In genomic region chr17:68247445-68248198, GRCh38 we compare ENCODE assay signal across 1 cellular context.
A peak's percentile ranks its signal among the peaks of the same experiment; 100 is the strongest.
TF ChIP-seq lines count a peak whose summit lies in the region.

A gene with protein sequence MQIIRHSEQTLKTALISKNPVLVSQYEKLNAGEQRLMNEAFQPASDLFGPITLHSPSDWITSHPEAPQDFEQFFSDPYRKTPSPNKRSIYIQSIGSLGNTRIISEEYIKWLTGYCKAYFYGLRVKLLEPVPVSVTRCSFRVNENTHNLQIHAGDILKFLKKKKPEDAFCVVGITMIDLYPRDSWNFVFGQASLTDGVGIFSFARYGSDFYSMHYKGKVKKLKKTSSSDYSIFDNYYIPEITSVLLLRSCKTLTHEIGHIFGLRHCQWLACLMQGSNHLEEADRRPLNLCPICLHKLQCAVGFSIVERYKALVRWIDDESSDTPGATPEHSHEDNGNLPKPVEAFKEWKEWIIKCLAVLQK (plus strand): TSS chr17:68248043. CDS start chr17:68250188, 2,145 bp downstream.

TF ChIP-seq in K562, 482 proteins besides CTCF, POLR2A, EP300 and RAD21 (continued from another document and continues in another):
- TF ChIP-seq, protein P1, sequence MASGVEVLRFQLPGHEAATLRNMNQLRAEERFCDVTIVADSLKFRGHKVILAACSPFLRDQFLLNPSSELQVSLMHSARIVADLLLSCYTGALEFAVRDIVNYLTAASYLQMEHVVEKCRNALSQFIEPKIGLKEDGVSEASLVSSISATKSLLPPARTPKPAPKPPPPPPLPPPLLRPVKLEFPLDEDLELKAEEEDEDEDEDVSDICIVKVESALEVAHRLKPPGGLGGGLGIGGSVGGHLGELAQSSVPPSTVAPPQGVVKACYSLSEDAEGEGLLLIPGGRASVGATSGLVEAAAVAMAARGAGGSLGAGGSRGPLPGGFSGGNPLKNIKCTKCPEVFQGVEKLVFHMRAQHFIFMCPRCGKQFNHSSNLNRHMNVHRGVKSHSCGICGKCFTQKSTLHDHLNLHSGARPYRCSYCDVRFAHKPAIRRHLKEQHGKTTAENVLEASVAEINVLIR (CRISPR knock-in tag; IDR thresholded peaks at IDR 0.05) = 0 out of 2 replicates have a peak, but pooled peaks have one; percentile 14
- TF ChIP-seq BRCA1 (IDR thresholded peaks at IDR 0.05) (no peak), BRCA1 (CRISPR knock-in tag; IDR thresholded peaks at IDR 0.05) (no peak), SIN3B (IDR thresholded peaks at IDR 0.05; ENCODE audit: low read depth) (peak; percentile 29; the same call in 1 of the 2 replicates), WHSC1 (IDR thresholded peaks at IDR 0.05; ENCODE audit: low read length) (no peak), SMARCA5 (IDR thresholded peaks at IDR 0.05) (no peak), GTF2B (IDR thresholded peaks at IDR 0.05; ENCODE audit: extremely low read depth, insufficient read length) (no peak), SMAD2 (IDR thresholded peaks at IDR 0.05; ENCODE audit: low read depth, low read length) (no peak), MCM2 (IDR thresholded peaks at IDR 0.05; ENCODE audit: low read depth) (no peak), ZNF644 (tag; IDR thresholded peaks at IDR 0.05; ENCODE audit: low read depth) (no peak), STAT5B (CRISPR knock-in tag; IDR thresholded peaks at IDR 0.05) (no peak), MTF1 (CRISPR knock-in tag; IDR thresholded peaks at IDR 0.05; ENCODE audit: borderline replicate concordance) (no peak), KLF6 (CRISPR knock-in tag; IDR thresholded peaks at IDR 0.05; ENCODE audit: borderline replicate concordance) (no peak), ELF2 (CRISPR knock-in tag; IDR thresholded peaks at IDR 0.05) (no peak), ZNF431 (CRISPR knock-in tag; IDR thresholded peaks at IDR 0.05) (peak; percentile 64; the same call in 1 of the 2 replicates), ILK (tag; IDR thresholded peaks at IDR 0.05; ENCODE audit: borderline replicate concordance, low read depth) (no peak), GATAD2B (IDR thresholded peaks at IDR 0.05; ENCODE audit: borderline replicate concordance) (peak; percentile 48; the same call in 1 of the 2 replicates), ZNF436 (CRISPR knock-in tag; IDR thresholded peaks at IDR 0.05) (no peak), E2F1 (CRISPR knock-in tag; IDR thresholded peaks at IDR 0.05) (no peak), ATF4 (CRISPR knock-in tag; IDR thresholded peaks at IDR 0.05) (no peak), BCOR (IDR thresholded peaks at IDR 0.05) (0 out of 2 replicates have a peak, but pooled peaks have one; percentile 6), LCOR (CRISPR knock-in tag; IDR thresholded peaks at IDR 0.05) (peak; percentile 57; the same call in 1 of the 2 replicates), BRD9 (IDR thresholded peaks at IDR 0.05; ENCODE audit: low read depth, partially characterized antibody) (no peak), ZNF232 (CRISPR knock-in tag; IDR thresholded peaks at IDR 0.05) (0 out of 2 replicates have a peak, but pooled peaks have one; percentile 66), MEIS2 (IDR thresholded peaks at IDR 0.05; ENCODE audit: partially characterized antibody) (peak; percentile 94), SAP30 (IDR thresholded peaks at IDR 0.05; ENCODE audit: borderline replicate concordance, insufficient read depth, low read depth, low read length, poor library complexity, severe bottlenecking) (no peak), HNRNPLL (IDR thresholded peaks at IDR 0.05; ENCODE audit: low read depth, low read length, poor library complexity, severe bottlenecking) (peak; percentile 82), ZNF592 (IDR thresholded peaks at IDR 0.05) (peak; percentile 80; the same call in 1 of the 2 replicates), ZNF668 (CRISPR knock-in tag; IDR thresholded peaks at IDR 0.05) (no peak), TAF7 (tag; IDR thresholded peaks at IDR 0.05) (peak; percentile 52; the same call in 1 of the 2 replicates), SMARCC2 (IDR thresholded peaks at IDR 0.05; ENCODE audit: low read depth) (no peak)
- TF ChIP-seq, protein P2, sequence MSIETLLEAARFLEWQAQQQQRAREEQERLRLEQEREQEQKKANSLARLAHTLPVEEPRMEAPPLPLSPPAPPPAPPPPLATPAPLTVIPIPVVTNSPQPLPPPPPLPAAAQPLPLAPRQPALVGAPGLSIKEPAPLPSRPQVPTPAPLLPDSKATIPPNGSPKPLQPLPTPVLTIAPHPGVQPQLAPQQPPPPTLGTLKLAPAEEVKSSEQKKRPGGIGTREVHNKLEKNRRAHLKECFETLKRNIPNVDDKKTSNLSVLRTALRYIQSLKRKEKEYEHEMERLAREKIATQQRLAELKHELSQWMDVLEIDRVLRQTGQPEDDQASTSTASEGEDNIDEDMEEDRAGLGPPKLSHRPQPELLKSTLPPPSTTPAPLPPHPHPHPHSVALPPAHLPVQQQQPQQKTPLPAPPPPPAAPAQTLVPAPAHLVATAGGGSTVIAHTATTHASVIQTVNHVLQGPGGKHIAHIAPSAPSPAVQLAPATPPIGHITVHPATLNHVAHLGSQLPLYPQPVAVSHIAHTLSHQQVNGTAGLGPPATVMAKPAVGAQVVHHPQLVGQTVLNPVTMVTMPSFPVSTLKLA (conservative IDR thresholded peaks at IDR 0.05) = peak; percentile 77 to 91
- TF ChIP-seq, protein P3, sequence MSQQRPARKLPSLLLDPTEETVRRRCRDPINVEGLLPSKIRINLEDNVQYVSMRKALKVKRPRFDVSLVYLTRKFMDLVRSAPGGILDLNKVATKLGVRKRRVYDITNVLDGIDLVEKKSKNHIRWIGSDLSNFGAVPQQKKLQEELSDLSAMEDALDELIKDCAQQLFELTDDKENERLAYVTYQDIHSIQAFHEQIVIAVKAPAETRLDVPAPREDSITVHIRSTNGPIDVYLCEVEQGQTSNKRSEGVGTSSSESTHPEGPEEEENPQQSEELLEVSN (IDR thresholded peaks at IDR 0.05; ENCODE audit: borderline replicate concordance in 1 of 2, extremely low read depth in 1 of 2, insufficient read depth in 1 of 2, insufficient read length in 1 of 2, low read depth in 1 of 2, low read length in 1 of 2, poor library complexity in 1 of 2, severe bottlenecking in 1 of 2) = peak; percentile 69 to 76
- TF ChIP-seq, protein P4, sequence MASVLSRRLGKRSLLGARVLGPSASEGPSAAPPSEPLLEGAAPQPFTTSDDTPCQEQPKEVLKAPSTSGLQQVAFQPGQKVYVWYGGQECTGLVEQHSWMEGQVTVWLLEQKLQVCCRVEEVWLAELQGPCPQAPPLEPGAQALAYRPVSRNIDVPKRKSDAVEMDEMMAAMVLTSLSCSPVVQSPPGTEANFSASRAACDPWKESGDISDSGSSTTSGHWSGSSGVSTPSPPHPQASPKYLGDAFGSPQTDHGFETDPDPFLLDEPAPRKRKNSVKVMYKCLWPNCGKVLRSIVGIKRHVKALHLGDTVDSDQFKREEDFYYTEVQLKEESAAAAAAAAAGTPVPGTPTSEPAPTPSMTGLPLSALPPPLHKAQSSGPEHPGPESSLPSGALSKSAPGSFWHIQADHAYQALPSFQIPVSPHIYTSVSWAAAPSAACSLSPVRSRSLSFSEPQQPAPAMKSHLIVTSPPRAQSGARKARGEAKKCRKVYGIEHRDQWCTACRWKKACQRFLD (CRISPR knock-in tag; IDR thresholded peaks at IDR 0.05) = 0 out of 2 replicates have a peak, but pooled peaks have one; percentile 60
- TF ChIP-seq, protein P5, sequence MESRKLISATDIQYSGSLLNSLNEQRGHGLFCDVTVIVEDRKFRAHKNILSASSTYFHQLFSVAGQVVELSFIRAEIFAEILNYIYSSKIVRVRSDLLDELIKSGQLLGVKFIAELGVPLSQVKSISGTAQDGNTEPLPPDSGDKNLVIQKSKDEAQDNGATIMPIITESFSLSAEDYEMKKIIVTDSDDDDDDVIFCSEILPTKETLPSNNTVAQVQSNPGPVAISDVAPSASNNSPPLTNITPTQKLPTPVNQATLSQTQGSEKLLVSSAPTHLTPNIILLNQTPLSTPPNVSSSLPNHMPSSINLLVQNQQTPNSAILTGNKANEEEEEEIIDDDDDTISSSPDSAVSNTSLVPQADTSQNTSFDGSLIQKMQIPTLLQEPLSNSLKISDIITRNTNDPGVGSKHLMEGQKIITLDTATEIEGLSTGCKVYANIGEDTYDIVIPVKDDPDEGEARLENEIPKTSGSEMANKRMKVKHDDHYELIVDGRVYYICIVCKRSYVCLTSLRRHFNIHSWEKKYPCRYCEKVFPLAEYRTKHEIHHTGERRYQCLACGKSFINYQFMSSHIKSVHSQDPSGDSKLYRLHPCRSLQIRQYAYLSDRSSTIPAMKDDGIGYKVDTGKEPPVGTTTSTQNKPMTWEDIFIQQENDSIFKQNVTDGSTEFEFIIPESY (CRISPR knock-in tag; IDR thresholded peaks at IDR 0.05) = 0 out of 2 replicates have a peak, but pooled peaks have one; percentile 49
- TF ChIP-seq, protein P6, sequence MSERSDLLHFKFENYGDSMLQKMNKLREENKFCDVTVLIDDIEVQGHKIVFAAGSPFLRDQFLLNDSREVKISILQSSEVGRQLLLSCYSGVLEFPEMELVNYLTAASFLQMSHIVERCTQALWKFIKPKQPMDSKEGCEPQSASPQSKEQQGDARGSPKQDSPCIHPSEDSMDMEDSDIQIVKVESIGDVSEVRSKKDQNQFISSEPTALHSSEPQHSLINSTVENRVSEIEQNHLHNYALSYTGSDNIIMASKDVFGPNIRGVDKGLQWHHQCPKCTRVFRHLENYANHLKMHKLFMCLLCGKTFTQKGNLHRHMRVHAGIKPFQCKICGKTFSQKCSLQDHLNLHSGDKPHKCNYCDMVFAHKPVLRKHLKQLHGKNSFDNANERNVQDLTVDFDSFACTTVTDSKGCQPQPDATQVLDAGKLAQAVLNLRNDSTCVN (CRISPR knock-in tag; IDR thresholded peaks at IDR 0.05) = no peak
- TF ChIP-seq, protein P7, sequence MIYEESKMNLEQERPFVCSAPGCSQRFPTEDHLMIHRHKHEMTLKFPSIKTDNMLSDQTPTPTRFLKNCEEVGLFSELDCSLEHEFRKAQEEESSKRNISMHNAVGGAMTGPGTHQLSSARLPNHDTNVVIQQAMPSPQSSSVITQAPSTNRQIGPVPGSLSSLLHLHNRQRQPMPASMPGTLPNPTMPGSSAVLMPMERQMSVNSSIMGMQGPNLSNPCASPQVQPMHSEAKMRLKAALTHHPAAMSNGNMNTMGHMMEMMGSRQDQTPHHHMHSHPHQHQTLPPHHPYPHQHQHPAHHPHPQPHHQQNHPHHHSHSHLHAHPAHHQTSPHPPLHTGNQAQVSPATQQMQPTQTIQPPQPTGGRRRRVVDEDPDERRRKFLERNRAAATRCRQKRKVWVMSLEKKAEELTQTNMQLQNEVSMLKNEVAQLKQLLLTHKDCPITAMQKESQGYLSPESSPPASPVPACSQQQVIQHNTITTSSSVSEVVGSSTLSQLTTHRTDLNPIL (CRISPR knock-in tag; IDR thresholded peaks at IDR 0.05) = no peak
- TF ChIP-seq, protein P8, sequence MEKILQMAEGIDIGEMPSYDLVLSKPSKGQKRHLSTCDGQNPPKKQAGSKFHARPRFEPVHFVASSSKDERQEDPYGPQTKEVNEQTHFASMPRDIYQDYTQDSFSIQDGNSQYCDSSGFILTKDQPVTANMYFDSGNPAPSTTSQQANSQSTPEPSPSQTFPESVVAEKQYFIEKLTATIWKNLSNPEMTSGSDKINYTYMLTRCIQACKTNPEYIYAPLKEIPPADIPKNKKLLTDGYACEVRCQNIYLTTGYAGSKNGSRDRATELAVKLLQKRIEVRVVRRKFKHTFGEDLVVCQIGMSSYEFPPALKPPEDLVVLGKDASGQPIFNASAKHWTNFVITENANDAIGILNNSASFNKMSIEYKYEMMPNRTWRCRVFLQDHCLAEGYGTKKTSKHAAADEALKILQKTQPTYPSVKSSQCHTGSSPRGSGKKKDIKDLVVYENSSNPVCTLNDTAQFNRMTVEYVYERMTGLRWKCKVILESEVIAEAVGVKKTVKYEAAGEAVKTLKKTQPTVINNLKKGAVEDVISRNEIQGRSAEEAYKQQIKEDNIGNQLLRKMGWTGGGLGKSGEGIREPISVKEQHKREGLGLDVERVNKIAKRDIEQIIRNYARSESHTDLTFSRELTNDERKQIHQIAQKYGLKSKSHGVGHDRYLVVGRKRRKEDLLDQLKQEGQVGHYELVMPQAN (IDR thresholded peaks at IDR 0.05; ENCODE audit: borderline replicate concordance) = peak; percentile 40; the same call in 1 of the 2 replicates
